Comparison of ENCODE assay signal across 10 cellular contexts in genomic region chr11:46279393-46280099, GRCh38. TPM values are rescaled to one million over a fixed set of nuclear protein-coding genes. Genes with fewer than 3 reads are reported as not detected.
DNase-seq lines count a peak whose midpoint lies in the region; ATAC-seq and TF ChIP-seq lines count a peak whose summit lies in the region.
"Had no signal": no experiment of that assay in that cellular context is flagged by ENCODE, and none has a peak within 500 bp of the region (broad histone marks: within the 10 kb centered on the region; RNA-seq: fewer than 3 reads in every experiment).

No MANE protein-coding gene starts in this region.

- H3K27ac ChIP-seq in duodenal mucosa (ENCODE audit: low read depth, low read length) (peak overlapping the region; percentile 7), vagina (peak overlapping the region; percentile 93)

- no peak overlapping the region for H3K4me3 Mint-ChIP-seq in activated T-helper 1 cell treated with anti-CD3 and anti-CD28 coated beads, Interleukin-12 subunit alpha, Interleukin-12 subunit beta, Interleukin-2, Interleukin-4 antibody, amounts not matched to agents 30 ng/mL and 10 ng/mL and 1 ng/mL, durations not matched to agents 14 hours and 24 hours and 36 hours
- H3K4me3 Mint-ChIP-seq: B cell had no signal

- TF ChIP-seq POLR2A in vagina (IDR thresholded peaks at IDR 0.05), result no peak

- H3K9me3 ChIP-seq in duodenal mucosa (ENCODE audit: control insufficient read depth in 1 of 2, low read length in 2 of 2), result no peaks in the 10 kb centered on the region
- H3K9me3 ChIP-seq in mucosa of descending colon, result no peaks in the 10 kb centered on the region
- no peaks in the 10 kb centered on the region for H3K9me3 ChIP-seq in vagina
- no peaks in the 10 kb centered on the region for H3K9me3 ChIP-seq in HAP-1

- H3K27me3 Mint-ChIP-seq in activated T-helper 1 cell treated with anti-CD3 and anti-CD28 coated beads, Interleukin-12 subunit alpha, Interleukin-12 subunit beta, Interleukin-2, Interleukin-4 antibody, amounts not matched to agents 30 ng/mL and 10 ng/mL and 1 ng/mL, durations not matched to agents 14 hours and 24 hours and 36 hours (ENCODE audit: insufficient read depth), result peaks cover 54% of the 10 kb centered on the region

- H3K9me3 Mint-ChIP-seq in activated T-helper 1 cell treated with anti-CD3 and anti-CD28 coated beads, Interleukin-12 subunit alpha, Interleukin-12 subunit beta, Interleukin-2, Interleukin-4 antibody, amounts not matched to agents 30 ng/mL and 10 ng/mL and 1 ng/mL, durations not matched to agents 14 hours and 24 hours and 36 hours, result no peaks in the 10 kb centered on the region
- H3K9me3 Mint-ChIP-seq: activated naive CD4-positive, alpha-beta T cell treated with anti-CD3 and anti-CD28 coated beads, Interleukin-2, amount 50 U/mL, for 24 hours had no signal

- H3K9ac ChIP-seq in duodenal mucosa (ENCODE audit: low read depth in 1 of 2, low read length in 2 of 2), result peak overlapping the region; percentile 91 to 95

- intact Hi-C loops in Right ventricle myocardium inferior (cut with DNase I), result loop anchor here (2.0 kb wide), 2 partner anchors 17 to 41 kb away; no protein-coding TSS in a partner anchor
- intact Hi-C loops in cardiac septum (cut with DNase I), result loop anchor here (2.0 to 5.0 kb wide), 2 partner anchors 17 to 37 kb away; no protein-coding TSS in a partner anchor
- intact Hi-C loops in mucosa of descending colon (cut with DNase I, micrococcal nuclease), result no loop called here
- intact Hi-C loops in vagina (cut with DNase I), result loop anchor here (5.0 kb wide), 1 partner anchor 37 kb away; no protein-coding TSS in a partner anchor
- intact Hi-C loops in activated T-helper 1 cell treated with anti-CD3 and anti-CD28 coated beads, Interleukin-12 subunit alpha, Interleukin-12 subunit beta, Interleukin-2, Interleukin-4 antibody, amounts not matched to agents 30 ng/mL and 10 ng/mL and 1 ng/mL, durations not matched to agents 14 hours and 24 hours and 36 hours (cut with micrococcal nuclease), result no loop called here

- TF ChIP-seq CTCF in mucosa of descending colon (IDR thresholded peaks at IDR 0.05) (no peak), vagina (IDR thresholded peaks at IDR 0.05) (no peak)

- DNase-seq in Right ventricle myocardium inferior (ENCODE audit: missing footprints) (peak; percentile 84), cardiac septum (ENCODE audit: low spot score) (no peak), mucosa of descending colon (peak; percentile 68 to 72 (median 69)), vagina (ENCODE audit: extremely low spot score in 2 of 2) (no peak), HAP-1 (ENCODE audit: low spot score in 2 of 2) (no peak)
- no peak for DNase-seq in activated T-helper 1 cell treated with anti-CD3 and anti-CD28 coated beads, Interleukin-12 subunit alpha, Interleukin-12 subunit beta, Interleukin-2, Interleukin-4 antibody, amounts not matched to agents 30 ng/mL and 10 ng/mL and 1 ng/mL, durations not matched to agents 14 hours and 24 hours and 36 hours (ENCODE audit: low spot score)

- H3K4me3 ChIP-seq in duodenal mucosa (ENCODE audit: low read depth in 1 of 2, low read length in 2 of 2) (peak overlapping the region; percentile 82 to 85), mucosa of descending colon (no peak overlapping the region), vagina (peak overlapping the region; percentile 63 to 64), HAP-1 (no peak overlapping the region)

- in situ Hi-C loops in HAP-1 (cut with MboI; ENCODE audit: low sequenced_read_pairs), result no loop called here

- H3K27me3 ChIP-seq in duodenal mucosa (ENCODE audit: control insufficient read depth in 1 of 2, insufficient read depth in 2 of 2, low read length in 2 of 2) (peaks cover 0 to 3% of the 10 kb centered on the region in 2 donors), vagina (no peaks in the 10 kb centered on the region), HAP-1 (ENCODE audit: low read depth) (no peaks in the 10 kb centered on the region)

- H3K36me3 Mint-ChIP-seq in activated T-helper 1 cell treated with anti-CD3 and anti-CD28 coated beads, Interleukin-12 subunit alpha, Interleukin-12 subunit beta, Interleukin-2, Interleukin-4 antibody, amounts not matched to agents 30 ng/mL and 10 ng/mL and 1 ng/mL, durations not matched to agents 14 hours and 24 hours and 36 hours (ENCODE audit: low read depth), result peaks cover 2% of the 10 kb centered on the region
- H3K36me3 Mint-ChIP-seq: activated naive CD4-positive, alpha-beta T cell treated with anti-CD3 and anti-CD28 coated beads, Interleukin-2, amount 50 U/mL, for 24 hours had no signal

- H3K27ac Mint-ChIP-seq in activated T-helper 1 cell treated with anti-CD3 and anti-CD28 coated beads, Interleukin-12 subunit alpha, Interleukin-12 subunit beta, Interleukin-2, Interleukin-4 antibody, amounts not matched to agents 30 ng/mL and 10 ng/mL and 1 ng/mL, durations not matched to agents 14 hours and 24 hours and 36 hours, result no peak overlapping the region
- H3K27ac Mint-ChIP-seq: activated naive CD4-positive, alpha-beta T cell treated with anti-CD3 and anti-CD28 coated beads, Interleukin-2, amount 50 U/mL, for 24 hours; B cell had no signal

- H3K36me3 ChIP-seq in duodenal mucosa (ENCODE audit: control insufficient read depth in 1 of 2, insufficient read depth in 2 of 2, low read length in 2 of 2) (peaks cover 0 to 11% of the 10 kb centered on the region in 2 donors), mucosa of descending colon (ENCODE audit: low read depth) (no peaks in the 10 kb centered on the region), vagina (no peaks in the 10 kb centered on the region), HAP-1 (replicated peaks) (no peaks in the 10 kb centered on the region)

- H3K4me1 ChIP-seq in duodenal mucosa (ENCODE audit: control insufficient read depth in 1 of 2, insufficient read depth in 2 of 2, low read length in 2 of 2) (peaks cover 47 to 57% of the 10 kb centered on the region in 2 donors), mucosa of descending colon (ENCODE audit: low read depth) (peaks cover 44% of the 10 kb centered on the region), vagina (peaks cover 68% of the 10 kb centered on the region), HAP-1 (peaks cover 6% of the 10 kb centered on the region)

- H3K4me1 Mint-ChIP-seq in activated T-helper 1 cell treated with anti-CD3 and anti-CD28 coated beads, Interleukin-12 subunit alpha, Interleukin-12 subunit beta, Interleukin-2, Interleukin-4 antibody, amounts not matched to agents 30 ng/mL and 10 ng/mL and 1 ng/mL, durations not matched to agents 14 hours and 24 hours and 36 hours (ENCODE audit: low read depth), result no peaks in the 10 kb centered on the region

- peak; percentile 74 for ATAC-seq in Right ventricle myocardium inferior
- ATAC-seq in mucosa of descending colon, result peak; percentile 2
- ATAC-seq in HG03520 (IDR thresholded peaks at IDR 0.05; ENCODE audit: unreplicated experiment), result no peak

RNA-seq across cellular contexts. Expression of gene CREB3L1, which starts 2.1 kb away (rescaled TPM):
- total RNA-seq in Right ventricle myocardium inferior (64.1 TPM), cardiac septum (8.6 TPM), mucosa of descending colon (100 to 1,000 TPM in 2 of 3 donors, 10 to 100 TPM in 1; 52.7 to 140 (median 108) TPM), vagina (11.8 TPM)
- 0.15 and 0.39 TPM in 2 replicates for total RNA-seq in activated T-helper 1 cell treated with anti-CD3 and anti-CD28 coated beads, Interleukin-12 subunit alpha, Interleukin-12 subunit beta, Interleukin-2, Interleukin-4 antibody, amounts not matched to agents 30 ng/mL and 10 ng/mL and 1 ng/mL, durations not matched to agents 14 hours and 24 hours and 36 hours
- total RNA-seq: B cell had no signal

Comparison
In these comparisons a context has a peak if more than half of its experiments do, and no peak if none do; other contexts are left out.
1. DNase-seq: peak in Right ventricle myocardium inferior (single experiment) and mucosa of descending colon (3 of 3); none in cardiac septum (single experiment), vagina (0 of 2), HAP-1 (0 of 2) and activated T-helper 1 cell treated with anti-CD3 and anti-CD28 coated beads, Interleukin-12 subunit alpha, Interleukin-12 subunit beta, Interleukin-2, Interleukin-4 antibody, amounts not matched to agents 30 ng/mL and 10 ng/mL and 1 ng/mL, durations not matched to agents 14 hours and 24 hours and 36 hours (single experiment).
2. H3K4me3 ChIP-seq: peak in duodenal mucosa (2 of 2) and vagina (2 of 2); none in mucosa of descending colon (single experiment) and HAP-1 (single experiment).
3. intact Hi-C loops: an anchor here in Right ventricle myocardium inferior (2.0 kb wide), cardiac septum (2.0 to 5.0 kb wide) and vagina (5.0 kb wide); none called in mucosa of descending colon and activated T-helper 1 cell treated with anti-CD3 and anti-CD28 coated beads, Interleukin-12 subunit alpha, Interleukin-12 subunit beta, Interleukin-2, Interleukin-4 antibody, amounts not matched to agents 30 ng/mL and 10 ng/mL and 1 ng/mL, durations not matched to agents 14 hours and 24 hours and 36 hours.